ENCODE assay signal across 2 cellular contexts in genomic region chr6:147117580-147117979, GRCh38.
TF ChIP-seq lines count a peak whose summit lies in the region.

No MANE protein-coding gene starts in this region.

TF ChIP-seq in SK-N-SH treated with all-trans-retinoic acid at 6 μM for 48 hours, 23 proteins besides CTCF, POLR2A, EP300 and RAD21 (continued from another document):
- TF ChIP-seq, protein P1, sequence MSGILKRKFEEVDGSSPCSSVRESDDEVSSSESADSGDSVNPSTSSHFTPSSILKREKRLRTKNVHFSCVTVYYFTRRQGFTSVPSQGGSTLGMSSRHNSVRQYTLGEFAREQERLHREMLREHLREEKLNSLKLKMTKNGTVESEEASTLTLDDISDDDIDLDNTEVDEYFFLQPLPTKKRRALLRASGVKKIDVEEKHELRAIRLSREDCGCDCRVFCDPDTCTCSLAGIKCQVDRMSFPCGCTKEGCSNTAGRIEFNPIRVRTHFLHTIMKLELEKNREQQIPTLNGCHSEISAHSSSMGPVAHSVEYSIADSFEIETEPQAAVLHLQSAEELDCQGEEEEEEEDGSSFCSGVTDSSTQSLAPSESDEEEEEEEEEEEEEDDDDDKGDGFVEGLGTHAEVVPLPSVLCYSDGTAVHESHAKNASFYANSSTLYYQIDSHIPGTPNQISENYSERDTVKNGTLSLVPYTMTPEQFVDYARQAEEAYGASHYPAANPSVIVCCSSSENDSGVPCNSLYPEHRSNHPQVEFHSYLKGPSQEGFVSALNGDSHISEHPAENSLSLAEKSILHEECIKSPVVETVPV (CRISPR knock-in tag; IDR thresholded peaks at IDR 0.05), result no peak
- TF ChIP-seq GLIS3 (CRISPR knock-in tag; IDR thresholded peaks at IDR 0.05) (no peak), ARNTL (CRISPR knock-in tag; IDR thresholded peaks at IDR 0.05; ENCODE audit: borderline replicate concordance, low read depth) (no peak), RARB (CRISPR knock-in tag; IDR thresholded peaks at IDR 0.05) (no peak)

TF ChIP-seq in SK-N-SH, 30 proteins besides CTCF, POLR2A, EP300 and RAD21 (continued from another document):
- TF ChIP-seq RFX5 (IDR thresholded peaks at IDR 0.05; ENCODE audit: low read length), result no peak
- TF ChIP-seq, protein P2, sequence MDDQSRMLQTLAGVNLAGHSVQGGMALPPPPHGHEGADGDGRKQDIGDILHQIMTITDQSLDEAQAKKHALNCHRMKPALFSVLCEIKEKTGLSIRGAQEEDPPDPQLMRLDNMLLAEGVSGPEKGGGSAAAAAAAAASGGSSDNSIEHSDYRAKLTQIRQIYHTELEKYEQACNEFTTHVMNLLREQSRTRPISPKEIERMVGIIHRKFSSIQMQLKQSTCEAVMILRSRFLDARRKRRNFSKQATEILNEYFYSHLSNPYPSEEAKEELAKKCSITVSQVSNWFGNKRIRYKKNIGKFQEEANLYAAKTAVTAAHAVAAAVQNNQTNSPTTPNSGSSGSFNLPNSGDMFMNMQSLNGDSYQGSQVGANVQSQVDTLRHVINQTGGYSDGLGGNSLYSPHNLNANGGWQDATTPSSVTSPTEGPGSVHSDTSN (IDR thresholded peaks at IDR 0.05), result no peak
